8 cellular contexts compared by ENCODE assay signal in genomic region chr20:41340327-41341055, GRCh38. TPM values are rescaled to one million over a fixed set of nuclear protein-coding genes. Genes with fewer than 3 reads are reported as not detected.
DNase-seq lines count a peak whose midpoint lies in the region; ATAC-seq and TF ChIP-seq lines count a peak whose summit lies in the region.

Gene LPIN3 (plus strand): TSS chr20:41340821. CDS start chr20:41345804, 4,983 bp downstream.

- TF ChIP-seq POLR2A in thyroid gland (IDR thresholded peaks at IDR 0.05) = peak in 1 of 2 donors; percentile 83

- H3K14ac ChIP-seq in neuronal stem cell (ENCODE audit: low read length) = no peak within 1 kb of the TSS

- ATAC-seq in GM18520 (IDR thresholded peaks at IDR 0.05; ENCODE audit: unreplicated experiment) = no peak

- H3K27me3 ChIP-seq in HUES48 (ENCODE audit: control insufficient read depth, insufficient read depth, low read length) (peaks cover 8% of the 10 kb centered on the region), neuronal stem cell (ENCODE audit: control insufficient read depth in 3 of 3, insufficient read depth in 3 of 3, low read depth in 1 of 3, low read length in 3 of 3) (peaks cover 0 to 6% (median 2%) of the 10 kb centered on the region in 3 experiments), thyroid gland (no peaks in the 10 kb centered on the region)

- H2BK5ac ChIP-seq in neuronal stem cell (ENCODE audit: low read length) = no peak within 1 kb of the TSS

- H3K36me3 ChIP-seq in HUES48 (ENCODE audit: control insufficient read depth, insufficient read depth, low read length) = no peaks in the 10 kb centered on the region
- H3K36me3 ChIP-seq in neuronal stem cell (replicated peaks in 1 of 2; ENCODE audit: control insufficient read depth in 2 of 2, insufficient read depth in 2 of 2, low read length in 2 of 2) = no peaks in the 10 kb centered on the region
- H3K36me3 ChIP-seq in thyroid gland = no peaks in the 10 kb centered on the region

- H3K4ac ChIP-seq in neuronal stem cell (ENCODE audit: low read length) = no peak within 1 kb of the TSS

- no peak within 1 kb of the TSS for H3K27ac Mint-ChIP-seq in activated naive CD4-positive, alpha-beta T cell treated with anti-CD3 and anti-CD28 coated beads, Interleukin-2, amount 10 ng/mL, durations not matched to agents 7 days and 5 days

- peak within 1 kb of the TSS; percentile 81 for H3K4me2 ChIP-seq in neuronal stem cell (ENCODE audit: insufficient read depth, low read length, poor library complexity, severe bottlenecking)

- no peak within 1 kb of the TSS for H2BK120ac ChIP-seq in neuronal stem cell (ENCODE audit: low read depth, low read length)

- H3K4me1 ChIP-seq in HUES48 (ENCODE audit: control insufficient read depth, insufficient read depth, low read length) (peaks cover 10% of the 10 kb centered on the region; the same call in 1 of the 2 replicates), neuronal stem cell (ENCODE audit: control insufficient read depth in 2 of 2, insufficient read depth in 1 of 2, low read depth in 1 of 2, low read length in 2 of 2) (peaks cover 0 to 3% of the 10 kb centered on the region in 2 donors), thyroid gland (peaks cover 29 to 46% of the 10 kb centered on the region in 2 donors)

- H3K18ac ChIP-seq in neuronal stem cell (ENCODE audit: low read length) = peak within 1 kb of the TSS; percentile 86

- intact Hi-C loops in thyroid gland (cut with DNase I) = no loop called here

- no peaks in the 10 kb centered on the region for H3K79me1 ChIP-seq in neuronal stem cell (ENCODE audit: low read depth, low read length)

- no peaks in the 10 kb centered on the region for H3K9me3 Mint-ChIP-seq in activated naive CD4-positive, alpha-beta T cell treated with anti-CD3 and anti-CD28 coated beads, Interleukin-2, amount 10 ng/mL, durations not matched to agents 7 days and 5 days

- peak within 1 kb of the TSS; percentile 58 for H3K4me3 Mint-ChIP-seq in activated naive CD4-positive, alpha-beta T cell treated with anti-CD3 and anti-CD28 coated beads, Interleukin-2, amount 10 ng/mL, durations not matched to agents 7 days and 5 days

- peak within 1 kb of the TSS; percentile 44 for H3K23ac ChIP-seq in neuronal stem cell (ENCODE audit: low read depth, low read length, poor library complexity)

- H2AFZ ChIP-seq in neuronal stem cell (ENCODE audit: low read length) = peak within 1 kb of the TSS; percentile 80

- H3K27ac ChIP-seq in HUES48 (ENCODE audit: low read depth, low read length) = peak within 1 kb of the TSS; percentile 67
- H3K27ac ChIP-seq in neuronal stem cell (replicated peaks; ENCODE audit: low read length) = no peak within 1 kb of the TSS
- peak within 1 kb of the TSS; percentile 66 to 84 (median 81) for H3K27ac ChIP-seq in thyroid gland

- H2AK5ac ChIP-seq in neuronal stem cell (ENCODE audit: low read depth, low read length) = peak within 1 kb of the TSS; percentile 88

- WGBS in neuronal stem cell (ENCODE audit: extremely low coverage in 2 of 2, insufficient read length in 2 of 2, insufficient replicate concordance in 1 of 2), 2 donors = no CpG with 5 or more reads among the region's 33 CpGs
- 10 to 11% methylated on average over 18 to 27 of the region's 33 CpGs for WGBS in thyroid gland, 2 donors

- H3K27me3 Mint-ChIP-seq in activated naive CD4-positive, alpha-beta T cell treated with anti-CD3 and anti-CD28 coated beads, Interleukin-2, amount 10 ng/mL, durations not matched to agents 7 days and 5 days = peaks cover 28% of the 10 kb centered on the region

- CTCF ChIA-PET in activated naive CD4-positive, alpha-beta T cell treated with anti-CD3 and anti-CD28 coated beads, Interleukin-2, amount 10 ng/mL, durations not matched to agents 7 days and 5 days (lab: Charles Lee) = interaction anchor here (0.7 to 5.1 kb wide), 13 partner anchors 13 to 377 kb away, joined by 3 to 41 read pairs (median 6); no protein-coding TSS in a partner anchor

- peak; percentile 24 for TF ChIP-seq CTCF in GM10266 (IDR thresholded peaks at IDR 0.05; ENCODE audit: control insufficient read depth, insufficient read depth, low read depth, missing control alignments)
- peak in 4 of 6 experiments; percentile 7 to 48 (median 14) for TF ChIP-seq CTCF in thyroid gland (IDR thresholded peaks at IDR 0.05)

- H3K9ac ChIP-seq in HUES48 (ENCODE audit: low read depth, low read length) (no peak within 1 kb of the TSS), neuronal stem cell (ENCODE audit: low read depth, low read length, poor library complexity) (peak within 1 kb of the TSS; percentile 70)

- H4K91ac ChIP-seq in neuronal stem cell (ENCODE audit: low read depth, low read length, poor library complexity) = no peak within 1 kb of the TSS

- DNase-seq in GM10266 (ENCODE audit: extremely low spot score) (peak; percentile 80), RPMI8226 (peak; percentile 76), germinal center (ENCODE audit: low spot score) (peak; percentile 74), neuronal stem cell (ENCODE audit: low spot score) (peak; percentile 91), thyroid gland (peak; percentile 94)
- DNase-seq in activated naive CD4-positive, alpha-beta T cell treated with anti-CD3 and anti-CD28 coated beads, Interleukin-2, amount 10 ng/mL, durations not matched to agents 7 days and 5 days = peak; percentile 72

- peak within 1 kb of the TSS; percentile 69 for H2BK15ac ChIP-seq in neuronal stem cell (ENCODE audit: low read length)

- H3K4me1 Mint-ChIP-seq in activated naive CD4-positive, alpha-beta T cell treated with anti-CD3 and anti-CD28 coated beads, Interleukin-2, amount 10 ng/mL, durations not matched to agents 7 days and 5 days = peaks cover 13% of the 10 kb centered on the region

- no peaks in the 10 kb centered on the region for H3K9me3 ChIP-seq in HUES48 (ENCODE audit: control insufficient read depth, insufficient read depth, low read length)
- peaks cover 0 to 2% of the 10 kb centered on the region in 2 donors for H3K9me3 ChIP-seq in neuronal stem cell (replicated peaks in 1 of 2; ENCODE audit: control insufficient read depth in 2 of 2, insufficient read depth in 1 of 2, low read depth in 1 of 2, low read length in 2 of 2)
- no peaks in the 10 kb centered on the region for H3K9me3 ChIP-seq in thyroid gland

- H4K8ac ChIP-seq in neuronal stem cell (ENCODE audit: low read depth, low read length) = no peak within 1 kb of the TSS

- H3K4me3 ChIP-seq in HUES48 (ENCODE audit: low read depth, low read length) = peak within 1 kb of the TSS; percentile 67
- peak within 1 kb of the TSS; percentile 7 to 27 for H3K4me3 ChIP-seq in neuronal stem cell (ENCODE audit: low read length in 2 of 2)
- peak within 1 kb of the TSS in 2 of 3 donors; percentile 1 to 35 for H3K4me3 ChIP-seq in thyroid gland (replicated peaks in 1 of 3)

- H2BK12ac ChIP-seq in neuronal stem cell (ENCODE audit: low read length) = no peak within 1 kb of the TSS

- no peaks in the 10 kb centered on the region for H3K36me3 Mint-ChIP-seq in activated naive CD4-positive, alpha-beta T cell treated with anti-CD3 and anti-CD28 coated beads, Interleukin-2, amount 10 ng/mL, durations not matched to agents 7 days and 5 days

RNA-seq across cellular contexts. Expression of gene LPIN3, which starts in this region (rescaled TPM):
- polyA plus RNA-seq in neuronal stem cell (2013, experiment 1 of 2) = 3.8 TPM
- 3.5 TPM for polyA plus RNA-seq in neuronal stem cell (2013, experiment 2 of 2)
- total RNA-seq in thyroid gland = 10 to 100 TPM; 33.5 to 53.5 (median 42.1) TPM

Comparison
In these comparisons a context has a peak if more than half of its experiments do, and no peak if none do; other contexts are left out.
1. H3K4me3 ChIP-seq: peak in every context shown above with its lines; median percentile 67 in HUES48; 18 in thyroid gland; 17 in neuronal stem cell.